1 cellular context compared by ENCODE assay signal in genomic region chr2:207534390-207534789, GRCh38.
TF ChIP-seq lines count a peak whose summit lies in the region.

No MANE protein-coding gene starts in this region.

TF ChIP-seq in K562, 482 proteins besides CTCF, POLR2A, EP300 and RAD21 (continued from another document):
- TF ChIP-seq DPF2 (IDR thresholded peaks at IDR 0.05) (peak; percentile 51; the same call in 1 of the 2 replicates), SMARCA5 (IDR thresholded peaks at IDR 0.05) (peak; percentile 43; the same call in 1 of the 2 replicates), FOXM1 (IDR thresholded peaks at IDR 0.05; ENCODE audit: low read depth) (peak; percentile 29; the same call in 1 of the 2 replicates), FOXM1 (CRISPR knock-in tag; IDR thresholded peaks at IDR 0.05; ENCODE audit: low read depth) (no peak), ZNF140 (CRISPR knock-in tag; IDR thresholded peaks at IDR 0.05) (no peak), KHSRP (IDR thresholded peaks at IDR 0.05) (no peak), HOMEZ (CRISPR knock-in tag; IDR thresholded peaks at IDR 0.05) (no peak), JUND (IDR thresholded peaks at IDR 0.05; ENCODE audit: borderline replicate concordance, low read depth, low read length) (peak; percentile 32; the same call in 1 of the 2 replicates), JUND (tag; IDR thresholded peaks at IDR 0.05; ENCODE audit: borderline replicate concordance, low read depth, low read length) (no peak), MAFG (tag; conservative IDR thresholded peaks at IDR 0.05) (peak; percentile 53; the same call in 1 of the 2 replicates), MEIS2 (IDR thresholded peaks at IDR 0.05; ENCODE audit: partially characterized antibody) (peak; percentile 24), CBX5 (IDR thresholded peaks at IDR 0.05; ENCODE audit: borderline replicate concordance, low read depth) (no peak), ARNT (IDR thresholded peaks at IDR 0.05) (no peak), MAFF (IDR thresholded peaks at IDR 0.05; ENCODE audit: low read length) (peak; percentile 75; the same call in 1 of the 2 replicates), TEAD1 (CRISPR knock-in tag; IDR thresholded peaks at IDR 0.05) (no peak), RBFOX2 (IDR thresholded peaks at IDR 0.05; ENCODE audit: low read depth, low read length) (no peak), RCOR1 (IDR thresholded peaks at IDR 0.05; ENCODE audit: borderline replicate concordance in 1 of 2, low read depth in 2 of 2, low read length in 2 of 2) (0 out of 4 replicates have a peak, but pooled peaks of 1 of the 2 experiments have one; percentile 9), BCOR (IDR thresholded peaks at IDR 0.05) (peak; percentile 65; the same call in 1 of the 2 replicates), SIN3A (IDR thresholded peaks at IDR 0.05; ENCODE audit: borderline replicate concordance in 2 of 2, control insufficient read depth in 1 of 2, low read depth in 2 of 2, low read length in 2 of 2) (no peak), NCOR1 (IDR thresholded peaks at IDR 0.05) (peak; percentile 19; the same call in 1 of the 2 replicates), TCFL5 (CRISPR knock-in tag; conservative IDR thresholded peaks at IDR 0.05) (no peak), CXXC5 (CRISPR knock-in tag; IDR thresholded peaks at IDR 0.05) (peak; percentile 35; the same call in 1 of the 2 replicates), HINFP (tag; conservative IDR thresholded peaks at IDR 0.05; ENCODE audit: low read depth) (no peak), C11orf30 (IDR thresholded peaks at IDR 0.05; ENCODE audit: low read depth) (peak; percentile 71)
- TF ChIP-seq, protein P1, sequence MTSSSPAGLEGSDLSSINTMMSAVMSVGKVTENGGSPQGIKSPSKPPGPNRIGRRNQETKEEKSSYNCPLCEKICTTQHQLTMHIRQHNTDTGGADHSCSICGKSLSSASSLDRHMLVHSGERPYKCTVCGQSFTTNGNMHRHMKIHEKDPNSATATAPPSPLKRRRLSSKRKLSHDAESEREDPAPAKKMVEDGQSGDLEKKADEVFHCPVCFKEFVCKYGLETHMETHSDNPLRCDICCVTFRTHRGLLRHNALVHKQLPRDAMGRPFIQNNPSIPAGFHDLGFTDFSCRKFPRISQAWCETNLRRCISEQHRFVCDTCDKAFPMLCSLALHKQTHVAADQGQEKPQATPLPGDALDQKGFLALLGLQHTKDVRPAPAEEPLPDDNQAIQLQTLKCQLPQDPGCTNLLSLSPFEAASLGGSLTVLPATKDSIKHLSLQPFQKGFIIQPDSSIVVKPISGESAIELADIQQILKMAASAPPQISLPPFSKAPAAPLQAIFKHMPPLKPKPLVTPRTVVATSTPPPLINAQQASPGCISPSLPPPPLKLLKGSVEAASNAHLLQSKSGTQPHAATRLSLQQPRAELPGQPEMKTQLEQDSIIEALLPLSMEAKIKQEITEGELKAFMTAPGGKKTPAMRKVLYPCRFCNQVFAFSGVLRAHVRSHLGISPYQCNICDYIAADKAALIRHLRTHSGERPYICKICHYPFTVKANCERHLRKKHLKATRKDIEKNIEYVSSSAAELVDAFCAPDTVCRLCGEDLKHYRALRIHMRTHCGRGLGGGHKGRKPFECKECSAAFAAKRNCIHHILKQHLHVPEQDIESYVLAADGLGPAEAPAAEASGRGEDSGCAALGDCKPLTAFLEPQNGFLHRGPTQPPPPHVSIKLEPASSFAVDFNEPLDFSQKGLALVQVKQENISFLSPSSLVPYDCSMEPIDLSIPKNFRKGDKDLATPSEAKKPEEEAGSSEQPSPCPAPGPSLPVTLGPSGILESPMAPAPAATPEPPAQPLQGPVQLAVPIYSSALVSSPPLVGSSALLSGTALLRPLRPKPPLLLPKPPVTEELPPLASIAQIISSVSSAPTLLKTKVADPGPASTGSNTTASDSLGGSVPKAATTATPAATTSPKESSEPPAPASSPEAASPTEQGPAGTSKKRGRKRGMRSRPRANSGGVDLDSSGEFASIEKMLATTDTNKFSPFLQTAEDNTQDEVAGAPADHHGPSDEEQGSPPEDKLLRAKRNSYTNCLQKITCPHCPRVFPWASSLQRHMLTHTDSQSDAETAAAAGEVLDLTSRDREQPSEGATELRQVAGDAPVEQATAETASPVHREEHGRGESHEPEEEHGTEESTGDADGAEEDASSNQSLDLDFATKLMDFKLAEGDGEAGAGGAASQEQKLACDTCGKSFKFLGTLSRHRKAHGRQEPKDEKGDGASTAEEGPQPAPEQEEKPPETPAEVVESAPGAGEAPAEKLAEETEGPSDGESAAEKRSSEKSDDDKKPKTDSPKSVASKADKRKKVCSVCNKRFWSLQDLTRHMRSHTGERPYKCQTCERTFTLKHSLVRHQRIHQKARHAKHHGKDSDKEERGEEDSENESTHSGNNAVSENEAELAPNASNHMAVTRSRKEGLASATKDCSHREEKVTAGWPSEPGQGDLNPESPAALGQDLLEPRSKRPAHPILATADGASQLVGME (CRISPR knock-in tag; IDR thresholded peaks at IDR 0.05) = no peak
- TF ChIP-seq, protein P2, sequence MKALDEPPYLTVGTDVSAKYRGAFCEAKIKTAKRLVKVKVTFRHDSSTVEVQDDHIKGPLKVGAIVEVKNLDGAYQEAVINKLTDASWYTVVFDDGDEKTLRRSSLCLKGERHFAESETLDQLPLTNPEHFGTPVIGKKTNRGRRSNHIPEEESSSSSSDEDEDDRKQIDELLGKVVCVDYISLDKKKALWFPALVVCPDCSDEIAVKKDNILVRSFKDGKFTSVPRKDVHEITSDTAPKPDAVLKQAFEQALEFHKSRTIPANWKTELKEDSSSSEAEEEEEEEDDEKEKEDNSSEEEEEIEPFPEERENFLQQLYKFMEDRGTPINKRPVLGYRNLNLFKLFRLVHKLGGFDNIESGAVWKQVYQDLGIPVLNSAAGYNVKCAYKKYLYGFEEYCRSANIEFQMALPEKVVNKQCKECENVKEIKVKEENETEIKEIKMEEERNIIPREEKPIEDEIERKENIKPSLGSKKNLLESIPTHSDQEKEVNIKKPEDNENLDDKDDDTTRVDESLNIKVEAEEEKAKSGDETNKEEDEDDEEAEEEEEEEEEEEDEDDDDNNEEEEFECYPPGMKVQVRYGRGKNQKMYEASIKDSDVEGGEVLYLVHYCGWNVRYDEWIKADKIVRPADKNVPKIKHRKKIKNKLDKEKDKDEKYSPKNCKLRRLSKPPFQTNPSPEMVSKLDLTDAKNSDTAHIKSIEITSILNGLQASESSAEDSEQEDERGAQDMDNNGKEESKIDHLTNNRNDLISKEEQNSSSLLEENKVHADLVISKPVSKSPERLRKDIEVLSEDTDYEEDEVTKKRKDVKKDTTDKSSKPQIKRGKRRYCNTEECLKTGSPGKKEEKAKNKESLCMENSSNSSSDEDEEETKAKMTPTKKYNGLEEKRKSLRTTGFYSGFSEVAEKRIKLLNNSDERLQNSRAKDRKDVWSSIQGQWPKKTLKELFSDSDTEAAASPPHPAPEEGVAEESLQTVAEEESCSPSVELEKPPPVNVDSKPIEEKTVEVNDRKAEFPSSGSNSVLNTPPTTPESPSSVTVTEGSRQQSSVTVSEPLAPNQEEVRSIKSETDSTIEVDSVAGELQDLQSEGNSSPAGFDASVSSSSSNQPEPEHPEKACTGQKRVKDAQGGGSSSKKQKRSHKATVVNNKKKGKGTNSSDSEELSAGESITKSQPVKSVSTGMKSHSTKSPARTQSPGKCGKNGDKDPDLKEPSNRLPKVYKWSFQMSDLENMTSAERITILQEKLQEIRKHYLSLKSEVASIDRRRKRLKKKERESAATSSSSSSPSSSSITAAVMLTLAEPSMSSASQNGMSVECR (CRISPR knock-in tag; IDR thresholded peaks at IDR 0.05) = no peak
